8 cellular contexts compared by ENCODE assay signal in the genomic region with DNA sequence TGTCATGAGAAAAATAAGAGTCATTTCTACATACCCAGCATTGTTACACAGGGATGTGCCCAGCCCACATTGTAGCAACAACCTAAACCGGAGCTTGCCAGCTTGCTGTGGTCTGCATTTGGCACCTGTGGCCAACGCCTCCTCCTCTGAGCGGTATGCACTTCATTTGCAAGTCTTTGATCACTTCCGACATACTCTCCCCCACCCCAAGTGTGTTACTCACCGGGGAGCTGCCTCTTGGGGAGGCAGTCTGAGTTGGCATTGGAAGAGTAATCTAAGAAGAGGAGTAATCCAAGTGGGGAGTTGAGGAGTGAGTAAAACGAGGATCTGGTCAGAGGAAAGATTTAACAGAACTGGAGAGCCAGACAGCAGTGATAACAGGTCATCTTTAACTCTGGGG. TPM values are rescaled to one million over a fixed set of nuclear protein-coding genes. Genes with fewer than 3 reads are reported as not detected.
DNase-seq lines count a peak whose midpoint lies in the region; ATAC-seq and TF ChIP-seq lines count a peak whose summit lies in the region.

No MANE protein-coding gene starts in this region.

- no peak overlapping the region for H3K4me3 ChIP-seq in heart left ventricle
- no peak overlapping the region for H3K4me3 ChIP-seq in stomach

- no peak for TF ChIP-seq EP300 in stomach (IDR thresholded peaks at IDR 0.05)

- POLR2A ChIA-PET in naive thymus-derived CD8-positive, alpha-beta T cell (lab: Charles Lee) = interaction anchor here (1.0 to 2.2 kb wide), 6 partner anchors 10 to 55 kb away, joined by 3 to 24 read pairs (median 4); no protein-coding TSS in a partner anchor

- peaks cover 0 to 3% (median 0%) of the 10 kb centered on the region in 9 donors for H3K27me3 ChIP-seq in heart left ventricle
- peaks cover 0 to 8% (median 0%) of the 10 kb centered on the region in 3 donors for H3K27me3 ChIP-seq in stomach

- intact Hi-C loops in heart left ventricle (cut with DNase I) (loop anchor here in 2 of 10 donors (5.0 to 10.0 kb wide), 2 partner anchors 52 to 370 kb away; a partner anchor contains a TSS), cardiac septum (cut with DNase I) (no loop called here), stomach (cut with DNase I; ENCODE audit: low total_unique reads) (no loop called here)

- WGBS in heart left ventricle, 4 donors = 35 to 59% (median 53%) methylated on average over 6 of the region's 6 CpGs
- 12 to 32% (median 16%) methylated on average over 6 of the region's 6 CpGs for WGBS in stomach, 5 donors

- H3K4me1 ChIP-seq in heart left ventricle (peaks cover 0 to 53% (median 18%) of the 10 kb centered on the region in 12 donors), stomach (peaks cover 20 to 59% (median 38%) of the 10 kb centered on the region in 4 donors)

- H3K9me3 ChIP-seq in heart left ventricle = no peaks in the 10 kb centered on the region
- H3K9me3 ChIP-seq in stomach = no peaks in the 10 kb centered on the region

- TF ChIP-seq POLR2A in heart left ventricle (IDR thresholded peaks at IDR 0.05) (no peak), stomach (IDR thresholded peaks at IDR 0.05) (no peak)

- H3K27ac Mint-ChIP-seq in T-helper 1 cell treated with Interleukin-12 subunit alpha and Interleukin-12 subunit beta and Interleukin-4 antibody, amounts not matched to agents 30 μg/mL and 1 μg/mL, for 36 hours = peak overlapping the region; percentile 60
- H3K27ac Mint-ChIP-seq in naive thymus-derived CD8-positive, alpha-beta T cell = peak overlapping the region in 5 of 10 donors; percentile 23 to 82 (median 73)

- H3K4me3 Mint-ChIP-seq in T-helper 1 cell treated with Interleukin-12 subunit alpha and Interleukin-12 subunit beta and Interleukin-4 antibody, amounts not matched to agents 30 μg/mL and 1 μg/mL, for 36 hours = peak overlapping the region; percentile 49
- H3K4me3 Mint-ChIP-seq in naive thymus-derived CD8-positive, alpha-beta T cell = peak overlapping the region in 6 of 10 donors; percentile 48 to 85 (median 70)

- no peak for ATAC-seq in heart left ventricle
- ATAC-seq in naive thymus-derived CD8-positive, alpha-beta T cell = peak; percentile 86 to 90

- DNase-seq in heart left ventricle (peak in 3 of 5 donors; percentile 9 to 30 (median 26)), cardiac septum (ENCODE audit: low spot score) (no peak), amniotic epithelial cell (ENCODE audit: low read depth) (peak; percentile 89), stomach (peak; percentile 60), COR-L47 (lab: John Stamatoyannopoulos, UW) (no peak), GM13976 (ENCODE audit: low spot score) (no peak)
- DNase-seq in naive thymus-derived CD8-positive, alpha-beta T cell = peak; percentile 55 to 94 (median 83)

- in situ Hi-C loops in GM13976 (cut with MboI; ENCODE audit: low sequenced_read_pairs, unreplicated experiment) = no loop called here

- H3K36me3 Mint-ChIP-seq in T-helper 1 cell treated with Interleukin-12 subunit alpha and Interleukin-12 subunit beta and Interleukin-4 antibody, amounts not matched to agents 30 μg/mL and 1 μg/mL, for 36 hours (ENCODE audit: low read depth) = peaks cover 11% of the 10 kb centered on the region
- H3K36me3 Mint-ChIP-seq in naive thymus-derived CD8-positive, alpha-beta T cell = no peaks in the 10 kb centered on the region

- TF ChIP-seq CTCF in heart left ventricle (IDR thresholded peaks at IDR 0.05) (no peak), stomach (IDR thresholded peaks at IDR 0.05) (no peak), GM13976 (IDR thresholded peaks at IDR 0.05; ENCODE audit: borderline replicate concordance, control extremely low read depth, extremely low read depth, insufficient read depth, missing control alignments) (no peak)

- H3K27me3 Mint-ChIP-seq in T-helper 1 cell treated with Interleukin-12 subunit alpha and Interleukin-12 subunit beta and Interleukin-4 antibody, amounts not matched to agents 30 μg/mL and 1 μg/mL, for 36 hours (ENCODE audit: low read depth) = peaks cover 9% of the 10 kb centered on the region
- peaks cover 0 to 4% (median 0%) of the 10 kb centered on the region in 5 donors for H3K27me3 Mint-ChIP-seq in naive thymus-derived CD8-positive, alpha-beta T cell

- H3K4me1 Mint-ChIP-seq in T-helper 1 cell treated with Interleukin-12 subunit alpha and Interleukin-12 subunit beta and Interleukin-4 antibody, amounts not matched to agents 30 μg/mL and 1 μg/mL, for 36 hours (ENCODE audit: low read depth) = peaks cover 34% of the 10 kb centered on the region
- peaks cover 21 to 68% (median 32%) of the 10 kb centered on the region in 4 donors for H3K4me1 Mint-ChIP-seq in naive thymus-derived CD8-positive, alpha-beta T cell

- H3K36me3 ChIP-seq in heart left ventricle (no peaks in the 10 kb centered on the region), stomach (no peaks in the 10 kb centered on the region)

- H3K27ac ChIP-seq in heart left ventricle = peak overlapping the region in 2 of 12 donors; percentile 18 to 21
- H3K27ac ChIP-seq in stomach = no peak overlapping the region

- H3K9me3 Mint-ChIP-seq in T-helper 1 cell treated with Interleukin-12 subunit alpha and Interleukin-12 subunit beta and Interleukin-4 antibody, amounts not matched to agents 30 μg/mL and 1 μg/mL, for 36 hours = peaks cover 8% of the 10 kb centered on the region
- no peaks in the 10 kb centered on the region for H3K9me3 Mint-ChIP-seq in naive thymus-derived CD8-positive, alpha-beta T cell

RNA-seq across cellular contexts. Expression of a gene that starts 3.8 kb away (rescaled TPM):
- 10 to 100 TPM in 8 of 9 donors, 1 to 10 TPM in 1; 8.7 to 17.7 (median 14.9) TPM for total RNA-seq in heart left ventricle
- polyA plus RNA-seq in heart left ventricle = 10 to 100 TPM in 1 of 2 donors, 1 to 10 TPM in 1; 4.4 to 11.1 TPM
- total RNA-seq in cardiac septum = 16.1 TPM
- 10 to 100 TPM; 15.9 to 20.4 TPM for total RNA-seq in naive thymus-derived CD8-positive, alpha-beta T cell
- polyA plus RNA-seq in naive thymus-derived CD8-positive, alpha-beta T cell = 1 to 10 TPM; 2.9 to 8.9 (median 8.5) TPM
- total RNA-seq in stomach = 10 to 100 TPM in 1 of 5 donors, 1 to 10 TPM in 4; 1.4 to 47.5 (median 5.5) TPM
- polyA plus RNA-seq in stomach = 1 to 10 TPM; 3.3 to 6.9 (median 4.4) TPM

Comparison
In these comparisons a context has a peak if more than half of its experiments do, and no peak if none do; other contexts are left out.
1. DNase-seq: peak in heart left ventricle (3 of 5), amniotic epithelial cell (single experiment), naive thymus-derived CD8-positive, alpha-beta T cell (10 of 10) and stomach (single experiment); none in cardiac septum (single experiment), COR-L47 (single experiment) and GM13976 (single experiment).
2. ATAC-seq: peak in naive thymus-derived CD8-positive, alpha-beta T cell (2 of 2); none in heart left ventricle (0 of 4).